ENCODE assay signal across 10 cellular contexts in genomic region chr6:8481727-8482126, GRCh38. TPM values are rescaled to one million over a fixed set of nuclear protein-coding genes. Genes with fewer than 3 reads are reported as not detected.
DNase-seq lines count a peak whose midpoint lies in the region; ATAC-seq and TF ChIP-seq lines count a peak whose summit lies in the region.
"Had no signal": no experiment of that assay in that cellular context is flagged by ENCODE, and none has a peak within 500 bp of the region (broad histone marks: within the 10 kb centered on the region; RNA-seq: fewer than 3 reads in every experiment).

No MANE protein-coding gene starts in this region.

- ATAC-seq in GM18907 (IDR thresholded peaks at IDR 0.05; ENCODE audit: unreplicated experiment) (peak; percentile 88), HG02798 (IDR thresholded peaks at IDR 0.05; ENCODE audit: poor library complexity, unreplicated experiment) (no peak), lower lobe of right lung (no peak)
- ATAC-seq: activated T-cell treated with anti-CD3 and anti-CD28 coated beads, Interleukin-2, amount 50 U/mL, for 4 hours had no signal

- no peak overlapping the region for H3K4me3 ChIP-seq in lower lobe of right lung

- intact Hi-C loops in lower lobe of right lung (cut with DNase I), result no loop called here

- no peaks in the 10 kb centered on the region for H3K36me3 ChIP-seq in lower lobe of right lung

- H3K9me3 ChIP-seq in lower lobe of right lung, result no peaks in the 10 kb centered on the region

- no peaks in the 10 kb centered on the region for H3K27me3 ChIP-seq in lower lobe of right lung (ENCODE audit: low read depth)

- no peaks in the 10 kb centered on the region for H3K4me1 ChIP-seq in lower lobe of right lung

- no peak for TF ChIP-seq CTCF in lower lobe of right lung (IDR thresholded peaks at IDR 0.05)

- H3K27ac ChIP-seq in lower lobe of right lung, result no peak overlapping the region

- DNase-seq in AG20443 (ENCODE audit: low spot score), result peak; percentile 11
- DNase-seq in HuH-7 (ENCODE audit: low spot score), result peak; percentile 5
- DNase-seq in amniotic epithelial cell (ENCODE audit: low read depth), result peak; percentile 10
- no peak for DNase-seq in nucleus accumbens (lab: John Stamatoyannopoulos, UW)
- no peak for DNase-seq in HK-2 (ENCODE audit: unreplicated experiment)
- DNase-seq in lower lobe of right lung, result no peak
- DNase-seq: activated T-cell treated with anti-CD3 and anti-CD28 coated beads, Interleukin-2, amount 50 U/mL, for 4 hours; NCI-H2081 had no signal

RNA-seq across cellular contexts. Expression of gene SLC35B3, which starts 46.4 kb away (rescaled TPM):
- total RNA-seq in lower lobe of right lung, result 19.2 TPM

Comparison
In these comparisons a context has a peak if more than half of its experiments do, and no peak if none do; other contexts are left out.
1. DNase-seq: peak in AG20443 (single experiment), HuH-7 (single experiment) and amniotic epithelial cell (single experiment); none in nucleus accumbens (0 of 56), HK-2 (single experiment) and lower lobe of right lung (single experiment).